In the genomic region with DNA sequence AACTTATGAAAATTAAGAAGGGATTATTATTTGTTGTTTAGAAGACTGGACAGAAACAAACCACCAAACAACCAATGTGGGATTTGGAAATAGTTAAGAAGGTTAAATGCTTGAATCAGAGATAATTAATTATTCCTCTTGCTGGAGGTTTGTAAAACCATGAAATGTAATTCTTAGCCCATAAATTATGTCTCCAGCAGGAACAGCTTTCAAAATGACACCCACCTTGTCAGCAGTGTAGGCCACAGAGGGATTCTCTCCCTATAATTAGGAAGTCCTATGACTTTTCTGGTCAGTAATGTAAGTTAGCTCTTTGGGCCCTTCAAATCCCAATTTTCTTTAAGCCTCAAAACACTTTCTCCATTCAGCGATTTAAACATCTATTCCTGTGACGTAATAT, we compare ENCODE assay signal across 21 cellular contexts.
"Had no signal": no experiment of that assay in that cellular context is flagged by ENCODE, and none has a peak within 500 bp of the region (broad histone marks: within the 10 kb centered on the region; RNA-seq: fewer than 3 reads in every experiment).

No MANE protein-coding gene starts in this region.

- DNase-seq: IMR-90, Karpas-422, KG1, MM.1S, MV-4-11, NCI-H1048, NCI-H1105, NCI-H1436 treated with DMSO at 0.1 percent for 48 hours, NCI-H1694, NCI-H187 treated with DMSO at 0.1 percent for 48 hours, NCI-H2029 treated with DMSO at 0.1 percent for 48 hours, NCI-H2227 treated with DMSO at 0.1 percent for 48 hours, NCI-H524, NCI-H526 treated with DMSO at 0.1 percent for 48 hours, NCI-H748 treated with DMSO at 0.1 percent for 48 hours, Right ventricle myocardium superior, RPMI8226, SIG-M5, T-helper 1 cell had no signal

- ATAC-seq: SK-N-SH treated with all-trans-retinoic acid at 6 μM for 48 hours had no signal

- FAIRE-seq: RCC 7860 had no signal
